8 cellular contexts compared by ENCODE assay signal in the genomic region with DNA sequence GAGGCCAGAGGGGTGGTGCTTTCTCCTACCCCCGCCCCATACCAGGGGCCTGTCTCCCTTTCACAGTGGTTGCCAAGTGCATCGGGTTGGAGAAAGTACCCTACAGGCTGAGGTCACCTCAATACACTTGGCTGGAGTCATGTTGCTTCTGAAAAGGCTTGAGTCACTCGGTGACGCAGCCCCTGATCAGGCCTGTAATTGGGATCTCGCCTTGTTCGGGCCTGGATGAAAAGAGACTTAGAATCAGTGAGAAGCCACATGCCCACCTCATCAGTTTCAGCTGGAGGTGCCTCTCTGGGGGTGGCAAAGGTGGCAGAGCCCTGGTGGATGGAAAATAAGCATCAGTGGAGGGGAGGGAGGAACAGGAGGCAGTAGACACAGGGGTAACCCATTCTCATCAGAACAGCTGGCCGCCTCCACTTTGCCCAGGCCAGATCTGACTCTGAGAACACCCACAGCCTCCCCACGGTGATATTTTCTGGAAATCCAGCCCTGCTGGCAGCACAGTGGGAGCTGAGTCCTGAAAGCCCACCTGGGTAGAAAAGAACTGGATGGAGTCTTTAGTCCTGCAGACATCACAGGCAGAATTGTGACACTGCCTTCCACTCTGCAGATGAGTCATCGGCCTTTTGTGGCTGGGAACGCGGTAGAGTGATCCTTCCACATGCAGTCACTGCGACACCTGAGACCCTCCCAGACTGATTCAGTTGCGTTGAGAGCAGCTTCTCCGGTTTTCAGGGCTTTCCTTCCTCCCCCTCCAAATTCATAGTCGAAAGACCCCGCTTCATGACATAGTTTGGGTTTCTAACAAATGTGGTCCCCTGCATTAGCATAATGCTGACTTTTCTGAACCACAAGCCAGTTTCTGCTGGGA.
DNase-seq lines count a peak whose midpoint lies in the region; ATAC-seq lines count a peak whose summit lies in the region.

No MANE protein-coding gene starts in this region.

- H3K4me3 ChIP-seq in SJCRH30, result no peak overlapping the region

- H3K9me3 Mint-ChIP-seq in activated naive CD8-positive, alpha-beta T cell treated with anti-CD3 and anti-CD28 coated beads for 36 hours, result peaks cover 3% of the 10 kb centered on the region

- H3K36me3 ChIP-seq in SJCRH30, result no peaks in the 10 kb centered on the region

- H3K27ac ChIP-seq in SJCRH30, result peak overlapping the region; percentile 83

- peaks cover 10% of the 10 kb centered on the region for H3K36me3 Mint-ChIP-seq in activated naive CD8-positive, alpha-beta T cell treated with anti-CD3 and anti-CD28 coated beads for 36 hours

- H3K27me3 Mint-ChIP-seq in activated naive CD8-positive, alpha-beta T cell treated with anti-CD3 and anti-CD28 coated beads for 36 hours, result peaks cover 3% of the 10 kb centered on the region

- no peaks in the 10 kb centered on the region for H3K9me3 ChIP-seq in SJCRH30 (replicated peaks)

- peak overlapping the region; percentile 32 for H3K4me3 Mint-ChIP-seq in activated naive CD8-positive, alpha-beta T cell treated with anti-CD3 and anti-CD28 coated beads for 36 hours

- H3K4me1 Mint-ChIP-seq in activated naive CD8-positive, alpha-beta T cell treated with anti-CD3 and anti-CD28 coated beads for 36 hours, result peaks cover 51% of the 10 kb centered on the region

- H3K27ac Mint-ChIP-seq in activated naive CD8-positive, alpha-beta T cell treated with anti-CD3 and anti-CD28 coated beads for 36 hours, result peak overlapping the region; percentile 91

- peaks cover 66% of the 10 kb centered on the region for H3K4me1 ChIP-seq in SJCRH30

- ATAC-seq in GM19023 (IDR thresholded peaks at IDR 0.05; ENCODE audit: unreplicated experiment) (peak; percentile 51), HG03354 (IDR thresholded peaks at IDR 0.05; ENCODE audit: poor library complexity, severe bottlenecking, unreplicated experiment) (peak; percentile 58), HG03097 (IDR thresholded peaks at IDR 0.05; ENCODE audit: low FRiP score, unreplicated experiment) (no peak)

- no peaks in the 10 kb centered on the region for H3K27me3 ChIP-seq in SJCRH30

- peak; percentile 89 for DNase-seq in AG08395 (ENCODE audit: low spot score)
- DNase-seq in SJCRH30, result peak; percentile 72 to 84
- peak; percentile 83 for DNase-seq in activated naive CD8-positive, alpha-beta T cell treated with anti-CD3 and anti-CD28 coated beads for 36 hours
- DNase-seq in iPS-NIHi7 (ENCODE audit: extremely low spot score), result peak; percentile 75
- peak; percentile 42 to 62 (median 60) for DNase-seq in stimulated activated CD4-positive, alpha-beta T cell treated with anti-CD3 and anti-CD28 coated beads, TNF-alpha, amount 100 ng/mL, for 4 hours (ENCODE audit: low read depth in 3 of 3)
